In genomic region chr6:31660224-31660997, GRCh38 we compare ENCODE assay signal across 8 cellular contexts. TPM values are rescaled to one million over a fixed set of nuclear protein-coding genes. Genes with fewer than 3 reads are reported as not detected.
DNase-seq lines count a peak whose midpoint lies in the region; ATAC-seq and TF ChIP-seq lines count a peak whose summit lies in the region.

Gene C6orf47 (minus strand): TSS chr6:31660778. CDS start chr6:31659947, 831 bp downstream.

- DNase-seq in A673 (ENCODE audit: low spot score) (peak; percentile 92), activated T-cell treated with anti-CD3 and anti-CD28 coated beads for 1 hour (ENCODE audit: low read depth) (peak; percentile 70), epidermal melanocyte (ENCODE audit: insufficient read length, low spot score) (peak; percentile 88), middle frontal gyrus (ENCODE audit: extremely low spot score, low spot score) (peak; percentile 63)
- DNase-seq in stimulated activated CD8-positive, alpha-beta memory T cell treated with anti-CD3 and anti-CD28 coated beads, Interleukin-4, amount 100 ng/mL, for 24 hours (ENCODE audit: low read depth), result peak; percentile 68

- intact Hi-C loops in A673 (cut with micrococcal nuclease; ENCODE audit: unreplicated experiment), result loop anchor here (5.0 kb wide), 1 partner anchor 38 kb away; the partner anchor contains the start of gene PRRC2A

- H2AFZ ChIP-seq in OCI-LY1 (ENCODE audit: low read length), result no peak within 1 kb of the TSS

- no TSS peak for BruUV-seq in A673 (replicated peaks; lab: Mats Ljungman, UMichigan)

- H3K9ac ChIP-seq in HUES6 (ENCODE audit: low read length) (peak within 1 kb of the TSS; percentile 99), OCI-LY1 (ENCODE audit: low read length) (peak within 1 kb of the TSS; percentile 94)

- H3K4me3 ChIP-seq in A673 (ENCODE audit: low read depth, low read length, poor library complexity, severe bottlenecking) (peak within 1 kb of the TSS; percentile 83), HUES6 (ENCODE audit: low read depth, low read length) (peak within 1 kb of the TSS; percentile 97), OCI-LY1 (ENCODE audit: low read depth, low read length, poor library complexity, severe bottlenecking) (peak within 1 kb of the TSS; percentile 89)

- peaks cover 18% of the 10 kb centered on the region; the same call in 1 of the 2 replicates for H3K79me2 ChIP-seq in OCI-LY1 (ENCODE audit: insufficient read depth, low read length)

- H3K9me3 ChIP-seq in A673 (ENCODE audit: low read depth, low read length, poor library complexity, severe bottlenecking) (no peaks in the 10 kb centered on the region), HUES6 (ENCODE audit: control insufficient read depth, insufficient read depth, low read depth, low read length) (no peaks in the 10 kb centered on the region), OCI-LY1 (ENCODE audit: low read length) (no peaks in the 10 kb centered on the region)

- H4K20me1 ChIP-seq in OCI-LY1 (ENCODE audit: insufficient read depth, low read length), result no peaks in the 10 kb centered on the region

- H3F3A ChIP-seq in OCI-LY1 (ENCODE audit: insufficient read depth, low read length), result no peaks in the 10 kb centered on the region

- no peaks in the 10 kb centered on the region for H3K9me2 ChIP-seq in OCI-LY1 (ENCODE audit: low read depth, low read length)

- H3K27me3 ChIP-seq in A673 (replicated peaks; ENCODE audit: insufficient read depth, low read depth, low read length, poor library complexity) (no peaks in the 10 kb centered on the region), HUES6 (ENCODE audit: control insufficient read depth, insufficient read depth, low read length) (no peaks in the 10 kb centered on the region), OCI-LY1 (ENCODE audit: insufficient read depth, low read length) (no peaks in the 10 kb centered on the region)

- CTCF ChIA-PET in A673 (lab: Charles Lee), result interaction anchor here (0.6 to 1.0 kb wide), 4 partner anchors 8 to 178 kb away, joined by 4 to 6 read pairs (median 4); partner anchors contain the start of gene BAG6

- H3K27ac ChIP-seq in A673 (ENCODE audit: low read depth, low read length, poor library complexity, severe bottlenecking) (peak within 1 kb of the TSS; percentile 88), HUES6 (ENCODE audit: low read depth, low read length) (peak within 1 kb of the TSS; percentile 82), OCI-LY1 (ENCODE audit: low read depth, low read length, poor library complexity, severe bottlenecking) (peak within 1 kb of the TSS; percentile 54)

- H3K4me2 ChIP-seq in OCI-LY1 (ENCODE audit: low read length), result peak within 1 kb of the TSS; percentile 97

- ATAC-seq in GM18907 (IDR thresholded peaks at IDR 0.05; ENCODE audit: unreplicated experiment), result peak; percentile 43

- H3K4me1 ChIP-seq in A673 (ENCODE audit: insufficient read depth, low read length, poor library complexity, severe bottlenecking), result peaks cover 39% of the 10 kb centered on the region
- peaks cover 21% of the 10 kb centered on the region for H3K4me1 ChIP-seq in HUES6 (ENCODE audit: control insufficient read depth, insufficient read depth, low read length)
- peaks cover 60% of the 10 kb centered on the region for H3K4me1 ChIP-seq in OCI-LY1 (ENCODE audit: insufficient read depth, low read length, severe bottlenecking)

- H3K36me3 ChIP-seq in A673 (ENCODE audit: insufficient read depth, low read length, poor library complexity, severe bottlenecking), result peaks cover 19% of the 10 kb centered on the region
- H3K36me3 ChIP-seq in HUES6 (ENCODE audit: control insufficient read depth, insufficient read depth, low read length), result peaks cover 34% of the 10 kb centered on the region
- peaks cover 17% of the 10 kb centered on the region; the same call in 1 of the 2 replicates for H3K36me3 ChIP-seq in OCI-LY1 (ENCODE audit: insufficient read depth, low read length)

- TF ChIP-seq CTCF in A673 (conservative IDR thresholded peaks at IDR 0.05; ENCODE audit: low read depth, low read length) (no peak), OCI-LY1 (IDR thresholded peaks at IDR 0.05; ENCODE audit: low read length) (no peak)

- POLR2A ChIA-PET in A673 (lab: Charles Lee; ENCODE audit: low non-redundant PET), result interaction anchor here (0.5 kb wide), 1 partner anchor 24 kb away, joined by 4 read pairs; no protein-coding TSS in a partner anchor

RNA-seq across cellular contexts. Expression of gene C6orf47, which starts in this region (rescaled TPM):
- 20.1 and 21.3 TPM in 2 replicates for total RNA-seq in A673 (2021)

Comparison
In these comparisons a context has a peak if more than half of its experiments do, and no peak if none do; other contexts are left out.
1. Peak in every context shown above with its lines: DNase-seq, ATAC-seq, H3K4me3 ChIP-seq and H3K27ac ChIP-seq.